ENCODE assay signal across 22 cellular contexts in genomic region chr10:112059220-112059619, GRCh38.
"Had no signal": no experiment of that assay in that cellular context is flagged by ENCODE, and none has a peak within 500 bp of the region (broad histone marks: within the 10 kb centered on the region; RNA-seq: fewer than 3 reads in every experiment).

No MANE protein-coding gene starts in this region.

- H3K4me3 Mint-ChIP-seq: activated naive CD8-positive, alpha-beta T cell; memory B cell; natural killer cell; neural progenitor cell; stimulated activated effector memory CD8-positive, alpha-beta T cell treated with anti-CD3 and anti-CD28 coated beads, Interleukin-12 subunit alpha, Interleukin-12 subunit beta, amount 100 ng/mL, for 72 hours; stimulated activated naive CD8-positive, alpha-beta T cell treated with anti-CD3 and anti-CD28 coated beads, Interleukin-15, Interleukin-2, amounts not matched to agents 100 ng/mL and 50 ng/mL, for 24 hours; type B pancreatic cell had no signal

- H3K27ac ChIP-seq: colonic mucosa, neural progenitor cell, parathyroid adenoma, psoas muscle, sigmoid colon, uterus had no signal

- DNase-seq: activated CD4-positive, alpha-beta T cell treated with anti-CD3 and anti-CD28 coated beads for 4 hours; activated CD4-positive, alpha-beta T cell treated with anti-CD3 and anti-CD28 coated beads, Interleukin-2, amount 50 U/mL, for 4 hours; activated effector memory CD4-positive, alpha-beta T cell treated with Interleukin-2 at 50 U/mL for 16 hours; activated naive CD4-positive, alpha-beta T cell treated with Interleukin-2 at 50 U/mL for 16 hours; anterior cingulate cortex; colonic mucosa; effector CD8-positive, alpha-beta T cell; natural killer cell; occipital lobe; psoas muscle; sigmoid colon; small intestine; stimulated activated CD4-positive, alpha-beta T cell treated with anti-CD3 and anti-CD28 coated beads, Interleukin-4, amount 100 ng/mL, for 24 hours; substantia nigra; uterus had no signal

- H3K4me1 Mint-ChIP-seq: memory B cell; natural killer cell; neural progenitor cell; stimulated activated effector memory CD8-positive, alpha-beta T cell treated with anti-CD3 and anti-CD28 coated beads, Interleukin-12 subunit alpha, Interleukin-12 subunit beta, amount 100 ng/mL, for 72 hours had no signal

- H3K4me2 ChIP-seq: neural progenitor cell had no signal

- H2AFZ ChIP-seq: neural progenitor cell, parathyroid adenoma had no signal

- H3K79me2 ChIP-seq: parathyroid adenoma had no signal

- H3K9me3 Mint-ChIP-seq: memory B cell; natural killer cell; neural progenitor cell; stimulated activated effector memory CD8-positive, alpha-beta T cell treated with anti-CD3 and anti-CD28 coated beads, Interleukin-12 subunit alpha, Interleukin-12 subunit beta, amount 100 ng/mL, for 72 hours; stimulated activated naive CD8-positive, alpha-beta T cell treated with anti-CD3 and anti-CD28 coated beads, Interleukin-15, Interleukin-2, amounts not matched to agents 100 ng/mL and 50 ng/mL, for 24 hours; type B pancreatic cell had no signal

- H3K9ac ChIP-seq: neural progenitor cell, parathyroid adenoma had no signal

- H3K36me3 ChIP-seq: colonic mucosa, neural progenitor cell, sigmoid colon, uterus had no signal

- ATAC-seq: natural killer cell; psoas muscle; stimulated activated effector memory CD8-positive, alpha-beta T cell treated with anti-CD3 and anti-CD28 coated beads, Interleukin-12 subunit alpha, Interleukin-12 subunit beta, amount 100 ng/mL, for 72 hours had no signal

- H3K4me3 ChIP-seq: colonic mucosa, neural progenitor cell, psoas muscle, sigmoid colon, uterus had no signal

- H3K27me3 ChIP-seq: colonic mucosa, neural progenitor cell, sigmoid colon, uterus had no signal

- H3K4me1 ChIP-seq: colonic mucosa, neural progenitor cell, parathyroid adenoma, psoas muscle, sigmoid colon, uterus had no signal

- H3K9me3 ChIP-seq: colonic mucosa, psoas muscle, sigmoid colon, uterus had no signal

- H3K36me3 Mint-ChIP-seq: activated naive CD8-positive, alpha-beta T cell; memory B cell; natural killer cell; neural progenitor cell; stimulated activated effector memory CD8-positive, alpha-beta T cell treated with anti-CD3 and anti-CD28 coated beads, Interleukin-12 subunit alpha, Interleukin-12 subunit beta, amount 100 ng/mL, for 72 hours; type B pancreatic cell had no signal

- H3K27ac Mint-ChIP-seq: activated naive CD8-positive, alpha-beta T cell; memory B cell; natural killer cell; neural progenitor cell; stimulated activated effector memory CD8-positive, alpha-beta T cell treated with anti-CD3 and anti-CD28 coated beads, Interleukin-12 subunit alpha, Interleukin-12 subunit beta, amount 100 ng/mL, for 72 hours; stimulated activated naive CD8-positive, alpha-beta T cell treated with anti-CD3 and anti-CD28 coated beads, Interleukin-15, Interleukin-2, amounts not matched to agents 100 ng/mL and 50 ng/mL, for 24 hours; type B pancreatic cell had no signal
